1 cellular context compared by ENCODE assay signal in the genomic region with DNA sequence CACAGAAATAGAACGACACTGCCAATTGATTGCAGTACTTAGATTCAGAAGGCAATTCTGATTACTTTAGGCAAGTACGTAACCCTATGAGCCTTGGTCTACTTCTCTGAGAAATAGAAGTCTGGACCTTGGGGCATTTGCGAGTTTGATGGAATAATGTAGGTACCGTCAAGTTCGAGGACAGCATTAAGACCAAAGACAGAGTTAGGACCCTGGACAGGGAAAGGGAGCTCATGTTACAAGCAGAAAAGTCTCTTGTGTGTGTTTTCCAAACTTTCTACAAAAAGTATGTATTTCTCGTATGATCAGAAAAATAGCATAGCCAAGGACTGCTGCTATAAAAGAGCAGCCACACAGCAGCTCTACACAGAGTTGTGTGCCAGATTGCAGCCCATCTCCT.
TF ChIP-seq lines count a peak whose summit lies in the region.

No MANE protein-coding gene starts in this region.

TF ChIP-seq in SK-N-SH treated with all-trans-retinoic acid at 6 μM for 48 hours, 23 proteins besides CTCF, POLR2A, EP300 and RAD21 (continued from another document):
- TF ChIP-seq, protein P1, sequence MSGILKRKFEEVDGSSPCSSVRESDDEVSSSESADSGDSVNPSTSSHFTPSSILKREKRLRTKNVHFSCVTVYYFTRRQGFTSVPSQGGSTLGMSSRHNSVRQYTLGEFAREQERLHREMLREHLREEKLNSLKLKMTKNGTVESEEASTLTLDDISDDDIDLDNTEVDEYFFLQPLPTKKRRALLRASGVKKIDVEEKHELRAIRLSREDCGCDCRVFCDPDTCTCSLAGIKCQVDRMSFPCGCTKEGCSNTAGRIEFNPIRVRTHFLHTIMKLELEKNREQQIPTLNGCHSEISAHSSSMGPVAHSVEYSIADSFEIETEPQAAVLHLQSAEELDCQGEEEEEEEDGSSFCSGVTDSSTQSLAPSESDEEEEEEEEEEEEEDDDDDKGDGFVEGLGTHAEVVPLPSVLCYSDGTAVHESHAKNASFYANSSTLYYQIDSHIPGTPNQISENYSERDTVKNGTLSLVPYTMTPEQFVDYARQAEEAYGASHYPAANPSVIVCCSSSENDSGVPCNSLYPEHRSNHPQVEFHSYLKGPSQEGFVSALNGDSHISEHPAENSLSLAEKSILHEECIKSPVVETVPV (CRISPR knock-in tag; IDR thresholded peaks at IDR 0.05): no peak
- no peak for TF ChIP-seq ZFP30 (CRISPR knock-in tag; IDR thresholded peaks at IDR 0.05)
- TF ChIP-seq TCF4 (CRISPR knock-in tag; IDR thresholded peaks at IDR 0.05; ENCODE audit: borderline replicate concordance): no peak
- no peak for TF ChIP-seq ZNF8 (CRISPR knock-in tag; IDR thresholded peaks at IDR 0.05)
